8 cellular contexts compared by ENCODE assay signal in the genomic region with DNA sequence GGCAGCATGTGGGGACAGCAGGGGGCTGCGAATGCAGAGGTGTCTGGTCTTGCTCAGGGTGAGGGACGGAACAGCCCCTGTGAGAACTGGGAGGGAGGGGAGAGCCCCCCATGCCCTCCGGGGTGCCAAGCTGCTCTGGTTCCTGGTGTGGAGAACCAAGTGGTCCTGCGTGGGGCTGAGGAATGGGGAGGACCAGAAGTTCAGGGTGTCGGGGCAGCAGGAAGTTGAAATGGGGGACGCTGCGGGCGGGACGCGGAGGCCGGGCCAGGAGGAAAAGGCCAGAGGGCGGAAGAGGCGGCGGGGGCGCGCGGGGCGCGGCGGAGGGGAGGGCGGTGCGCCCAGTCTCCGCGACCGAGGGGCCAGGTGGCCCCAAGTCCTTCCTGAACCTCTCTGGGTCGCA. TPM values are rescaled to one million over a fixed set of nuclear protein-coding genes. Genes with fewer than 3 reads are reported as not detected.
DNase-seq lines count a peak whose midpoint lies in the region; ATAC-seq and TF ChIP-seq lines count a peak whose summit lies in the region.

No MANE protein-coding gene starts in this region.

- no peaks in the 10 kb centered on the region for H3K9me3 ChIP-seq in BE2C

- H3K4me1 Mint-ChIP-seq in effector memory CD8-positive, alpha-beta T cell (ENCODE audit: low read depth in 2 of 2) = peaks cover 0 to 7% of the 10 kb centered on the region in 2 donors
- peaks cover 19% of the 10 kb centered on the region for H3K4me1 Mint-ChIP-seq in nephron progenitor cell

- H3K4me1 ChIP-seq in BE2C = no peaks in the 10 kb centered on the region

- H3K4me3 ChIP-seq in BE2C (ENCODE audit: low read depth, low read length) (peak overlapping the region; percentile 50), HL-60 (replicated peaks; ENCODE audit: insufficient read depth, low read length) (peak overlapping the region; percentile 25)

- H3K4me3 Mint-ChIP-seq in effector memory CD8-positive, alpha-beta T cell = peak overlapping the region; percentile 81 to 83
- peak overlapping the region; percentile 81 for H3K4me3 Mint-ChIP-seq in nephron progenitor cell

- no peak for TF ChIP-seq CTCF in BE2C (IDR thresholded peaks at IDR 0.05; ENCODE audit: low read depth, low read length)
- TF ChIP-seq CTCF in HL-60 (IDR thresholded peaks at IDR 0.05; ENCODE audit: insufficient read depth, low read length) = no peak
- no peak for TF ChIP-seq CTCF in nephron progenitor cell (IDR thresholded peaks at IDR 0.05)

- DNase-seq in BE2C (no peak), HL-60 (ENCODE audit: low read depth in 1 of 2, low spot score in 1 of 2) (no peak), nephron progenitor cell (no peak), hippocampal formation (lab: John Stamatoyannopoulos, UW) (no peak), pons (ENCODE audit: low spot score) (no peak), kidney tubule cell (ENCODE audit: low spot score) (no peak), COLO668 (lab: John Stamatoyannopoulos, UW; ENCODE audit: unreplicated experiment) (no peak)
- DNase-seq in effector memory CD8-positive, alpha-beta T cell = no peak

- H3K27me3 ChIP-seq in BE2C (no peaks in the 10 kb centered on the region), HL-60 (ENCODE audit: insufficient read depth, poor library complexity, severe bottlenecking) (no peaks in the 10 kb centered on the region)

- no peak overlapping the region for H3K27ac ChIP-seq in HL-60 (replicated peaks)

- no peaks in the 10 kb centered on the region for H3K9me3 Mint-ChIP-seq in effector memory CD8-positive, alpha-beta T cell
- no peaks in the 10 kb centered on the region for H3K9me3 Mint-ChIP-seq in nephron progenitor cell

- no peak for ATAC-seq in effector memory CD8-positive, alpha-beta T cell (replicated peaks)

- H3K27me3 Mint-ChIP-seq in effector memory CD8-positive, alpha-beta T cell = peaks cover 20% of the 10 kb centered on the region in 2 donors
- H3K27me3 Mint-ChIP-seq in nephron progenitor cell (ENCODE audit: low read depth, poor library complexity) = peaks cover 33% of the 10 kb centered on the region

- H3K27ac Mint-ChIP-seq in effector memory CD8-positive, alpha-beta T cell = no peak overlapping the region
- no peak overlapping the region for H3K27ac Mint-ChIP-seq in nephron progenitor cell

- H3K36me3 Mint-ChIP-seq in effector memory CD8-positive, alpha-beta T cell (ENCODE audit: insufficient read depth) = no peaks in the 10 kb centered on the region
- H3K36me3 Mint-ChIP-seq in nephron progenitor cell (ENCODE audit: low read depth) = no peaks in the 10 kb centered on the region

- H3K36me3 ChIP-seq in BE2C = no peaks in the 10 kb centered on the region

RNA-seq across cellular contexts. Expression of a gene that starts 3.6 kb away (rescaled TPM):
- 0.76 TPM for polyA plus RNA-seq in BE2C (2012; ENCODE audit: insufficient read depth, insufficient read length, low read depth)

RNA-seq across cellular contexts. Expression of a gene that starts 28.1 kb away (rescaled TPM):
- polyA plus RNA-seq in BE2C (2012; ENCODE audit: insufficient read depth, insufficient read length, low read depth) = 0.37 TPM
